Comparison of ENCODE assay signal across 2 cellular contexts in genomic region chr13:41186481-41186880, GRCh38.
TF ChIP-seq lines count a peak whose summit lies in the region.

No MANE protein-coding gene starts in this region.

TF ChIP-seq in HepG2, 621 proteins besides CTCF, POLR2A, EP300 and RAD21:
- TF ChIP-seq SIX4 (CRISPR knock-in tag; IDR thresholded peaks at IDR 0.05) (peak; percentile 73; the same call in 1 of the 2 replicates), PAWR (CRISPR knock-in tag; IDR thresholded peaks at IDR 0.05; ENCODE audit: borderline replicate concordance) (no peak), TBL1XR1 (IDR thresholded peaks at IDR 0.05; ENCODE audit: borderline replicate concordance, low read length, partially characterized antibody) (no peak), SIX1 (CRISPR knock-in tag; IDR thresholded peaks at IDR 0.05; ENCODE audit: borderline replicate concordance) (peak; percentile 86; the same call in 1 of the 2 replicates), HMG20A (CRISPR knock-in tag; IDR thresholded peaks at IDR 0.05; ENCODE audit: borderline replicate concordance) (no peak), DNMT1 (CRISPR knock-in tag; IDR thresholded peaks at IDR 0.05) (no peak)
TF ChIP-seq in HepG2: peak in this region for 2.

TF ChIP-seq in IMR-90, 13 proteins besides CTCF, POLR2A, EP300 and RAD21:
- no peak for TF ChIP-seq MAZ (IDR thresholded peaks at IDR 0.05; ENCODE audit: borderline replicate concordance, low read depth, low read length)
- TF ChIP-seq RCOR1 (IDR thresholded peaks at IDR 0.05; ENCODE audit: insufficient replicate concordance, low read length), result no peak
- TF ChIP-seq NFE2L2 (IDR thresholded peaks at IDR 0.05; ENCODE audit: low read depth, low read length), result no peak
- no peak for TF ChIP-seq CEBPB (IDR thresholded peaks at IDR 0.05; ENCODE audit: low read depth, low read length)
- no peak for TF ChIP-seq FOS (IDR thresholded peaks at IDR 0.05; ENCODE audit: low read depth, low read length)
- no peak for TF ChIP-seq RFX5 (IDR thresholded peaks at IDR 0.05; ENCODE audit: low read depth, low read length)
- no peak for TF ChIP-seq CHD1 (IDR thresholded peaks at IDR 0.05; ENCODE audit: low read depth, low read length)
- no peak for TF ChIP-seq MXI1 (IDR thresholded peaks at IDR 0.05; ENCODE audit: borderline replicate concordance, low read depth, low read length)
- no peak for TF ChIP-seq ELK1 (IDR thresholded peaks at IDR 0.05; ENCODE audit: borderline replicate concordance, low read depth, low read length)
- no peak for TF ChIP-seq USF2 (IDR thresholded peaks at IDR 0.05; ENCODE audit: low read depth, low read length)
- TF ChIP-seq BHLHE40 (IDR thresholded peaks at IDR 0.05; ENCODE audit: low read depth, low read length), result no peak
- TF ChIP-seq SMC3 (IDR thresholded peaks at IDR 0.05; ENCODE audit: low read depth, low read length), result no peak
